8 cellular contexts compared by ENCODE assay signal in the genomic region with DNA sequence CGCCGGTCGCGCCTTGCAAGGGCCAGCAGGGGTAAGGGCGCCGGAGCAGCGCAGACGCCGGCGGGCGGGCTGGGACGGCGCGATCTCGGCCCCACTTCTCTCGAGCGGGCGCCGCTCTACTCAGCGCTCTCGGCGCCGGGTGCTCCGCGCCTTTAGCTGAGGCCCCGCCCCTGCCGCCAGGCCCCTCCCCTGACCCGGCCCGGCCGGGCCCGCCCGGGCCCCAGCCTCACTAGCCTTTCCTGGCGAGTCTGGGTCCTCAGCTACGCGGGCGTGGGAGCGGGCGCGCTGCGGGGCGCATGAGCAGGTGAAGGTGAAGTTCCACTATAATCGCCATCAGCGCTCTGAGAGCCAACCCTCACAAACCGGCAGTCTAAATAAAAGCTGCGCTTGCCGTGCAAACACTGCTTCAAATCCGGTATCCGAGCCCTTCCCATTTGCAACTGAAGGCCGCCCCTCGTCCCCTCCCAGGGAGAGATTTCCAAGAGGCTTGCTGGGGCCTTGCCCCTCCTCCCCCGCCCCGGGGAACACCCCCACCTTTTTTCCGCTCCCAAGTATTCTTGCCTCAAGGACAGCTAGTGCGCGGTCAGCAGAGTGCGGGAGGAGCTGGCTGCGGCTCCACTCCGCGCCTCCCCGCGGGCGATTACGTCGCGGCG. TPM values are rescaled to one million over a fixed set of nuclear protein-coding genes. Genes with fewer than 3 reads are reported as not detected.
DNase-seq lines count a peak whose midpoint lies in the region; ATAC-seq and TF ChIP-seq lines count a peak whose summit lies in the region.

TSS of gene RPP25 (minus strand) at position 125 of the 653 bp plus-strand sequence. CDS start 189 bp downstream, outside the sequence.

- CTCF ChIA-PET in AG04450 (lab: Charles Lee), result interaction anchor here (0.6 to 1.5 kb wide), 3 partner anchors 57 to 188 kb away, joined by 3 to 4 read pairs (median 4); no protein-coding TSS in a partner anchor

- no peak for TF ChIP-seq CTCF in AG04450 (IDR thresholded peaks at IDR 0.05; ENCODE audit: low read depth, low read length)

- no peak within 1 kb of the TSS for H3K27ac ChIP-seq in AG04450 (ENCODE audit: low read depth, low read length)
- peak within 1 kb of the TSS; percentile 74 to 89 for H3K27ac ChIP-seq in esophagus (ENCODE audit: low read depth in 2 of 2, low read length in 1 of 2)

- H3K9me3 ChIP-seq in AG04450 (ENCODE audit: control insufficient read depth, insufficient read depth, low read length) (peaks cover 4% of the 10 kb centered on the region; the same call in 1 of the 2 replicates), esophagus (ENCODE audit: control insufficient read depth in 2 of 2, insufficient read depth in 1 of 2, low read depth in 1 of 2, low read length in 1 of 2) (no peaks in the 10 kb centered on the region)

- no peak for DNase-seq in AG04450 (ENCODE audit: low read depth, low spot score)
- peak; percentile 93 for DNase-seq in NCI-H82 (lab: John Stamatoyannopoulos, UW)
- DNase-seq in activated T-cell treated with anti-CD3 and anti-CD28 coated beads, Interleukin-2, amount 50 U/mL, for 1 hour, result peak; percentile 77
- peak; percentile 78 for DNase-seq in mucosa of gallbladder (ENCODE audit: low spot score)
- peak; percentile 29 to 33 for DNase-seq in stimulated activated CD8-positive, alpha-beta memory T cell treated with anti-CD3 and anti-CD28 coated beads, Interleukin-4, amount 100 ng/mL, for 1 hour (ENCODE audit: low read depth in 2 of 2, low spot score in 1 of 2)

- H3K36me3 ChIP-seq in esophagus (ENCODE audit: control insufficient read depth in 2 of 2, insufficient read depth in 2 of 2, low read length in 1 of 2), result no peaks in the 10 kb centered on the region

- H3K4me3 ChIP-seq in AG04450 (ENCODE audit: low read depth, low read length), result peak within 1 kb of the TSS; percentile 55
- peak within 1 kb of the TSS; percentile 48 to 50 for H3K4me3 ChIP-seq in esophagus (ENCODE audit: low read depth in 1 of 2, low read length in 2 of 2)

- 0% methylated on average over 44 to 66 of the region's 66 CpGs for WGBS in esophagus, 2 donors

- peaks cover 5 to 23% of the 10 kb centered on the region in 2 donors for H3K4me1 ChIP-seq in esophagus (ENCODE audit: control insufficient read depth in 2 of 2, insufficient read depth in 2 of 2, low read length in 1 of 2)

- H3K27me3 ChIP-seq in AG04450 (ENCODE audit: control insufficient read depth, insufficient read depth, low read length) (peaks cover 45% of the 10 kb centered on the region), esophagus (ENCODE audit: control insufficient read depth in 1 of 2, insufficient read depth in 2 of 2, low read length in 2 of 2) (peaks cover 0 to 10% of the 10 kb centered on the region in 2 donors)

- ATAC-seq in GM18909 (IDR thresholded peaks at IDR 0.05; ENCODE audit: poor library complexity, unreplicated experiment), result peak; percentile 72
- peak; percentile 76 for ATAC-seq in HG03280 (IDR thresholded peaks at IDR 0.05; ENCODE audit: unreplicated experiment)

- POLR2A ChIA-PET in AG04450 (lab: Yijun Ruan, JAX), result interaction anchor here (0.6 kb wide), 1 partner anchor 220 kb away, joined by 3 read pairs; no protein-coding TSS in a partner anchor

RNA-seq across cellular contexts. Expression of gene RPP25, which starts in this region (rescaled TPM):
- polyA plus RNA-seq in AG04450 (2011; rRNA removed) (0.25 and 0.31 TPM in 2 replicates), esophagus (1 to 10 TPM; 2.8 to 7.4 TPM)
- 0.09 and 0.14 TPM in 2 replicates for polyA minus RNA-seq in AG04450 (2011; rRNA and poly(A)+ RNA removed)
- total RNA-seq in mucosa of gallbladder, result 24.1 TPM
